In genomic region chr3:149197669-149198068, GRCh38 we compare ENCODE assay signal across 1 cellular context.
TF ChIP-seq lines count a peak whose summit lies in the region.

No MANE protein-coding gene starts in this region.

TF ChIP-seq in WTC11, 78 proteins besides CTCF, POLR2A, EP300 and RAD21 (continued from another document):
- peak; percentile 38; the same call in 1 of the 2 replicates for TF ChIP-seq ERG (CRISPR knock-in tag; IDR thresholded peaks at IDR 0.05)
- TF ChIP-seq NR3C1 (CRISPR knock-in tag; conservative IDR thresholded peaks at IDR 0.05; ENCODE audit: low read depth) = no peak
- TF ChIP-seq, protein P1, sequence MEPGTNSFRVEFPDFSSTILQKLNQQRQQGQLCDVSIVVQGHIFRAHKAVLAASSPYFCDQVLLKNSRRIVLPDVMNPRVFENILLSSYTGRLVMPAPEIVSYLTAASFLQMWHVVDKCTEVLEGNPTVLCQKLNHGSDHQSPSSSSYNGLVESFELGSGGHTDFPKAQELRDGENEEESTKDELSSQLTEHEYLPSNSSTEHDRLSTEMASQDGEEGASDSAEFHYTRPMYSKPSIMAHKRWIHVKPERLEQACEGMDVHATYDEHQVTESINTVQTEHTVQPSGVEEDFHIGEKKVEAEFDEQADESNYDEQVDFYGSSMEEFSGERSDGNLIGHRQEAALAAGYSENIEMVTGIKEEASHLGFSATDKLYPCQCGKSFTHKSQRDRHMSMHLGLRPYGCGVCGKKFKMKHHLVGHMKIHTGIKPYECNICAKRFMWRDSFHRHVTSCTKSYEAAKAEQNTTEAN (CRISPR knock-in tag; IDR thresholded peaks at IDR 0.05) = peak; percentile 55; the same call in 1 of the 2 replicates
- TF ChIP-seq SMAD4 (CRISPR knock-in tag; IDR thresholded peaks at IDR 0.05) = no peak
- no peak for TF ChIP-seq SOX15 (CRISPR knock-in tag; IDR thresholded peaks at IDR 0.05)
- TF ChIP-seq ATF1 (CRISPR knock-in tag; IDR thresholded peaks at IDR 0.05) = no peak
- no peak for TF ChIP-seq TEAD4 (CRISPR knock-in tag; IDR thresholded peaks at IDR 0.05)
- TF ChIP-seq FOXP1 (CRISPR knock-in tag; IDR thresholded peaks at IDR 0.05; ENCODE audit: borderline replicate concordance) = no peak
- TF ChIP-seq NFATC4 (CRISPR knock-in tag; IDR thresholded peaks at IDR 0.05) = no peak
- TF ChIP-seq, protein P2, sequence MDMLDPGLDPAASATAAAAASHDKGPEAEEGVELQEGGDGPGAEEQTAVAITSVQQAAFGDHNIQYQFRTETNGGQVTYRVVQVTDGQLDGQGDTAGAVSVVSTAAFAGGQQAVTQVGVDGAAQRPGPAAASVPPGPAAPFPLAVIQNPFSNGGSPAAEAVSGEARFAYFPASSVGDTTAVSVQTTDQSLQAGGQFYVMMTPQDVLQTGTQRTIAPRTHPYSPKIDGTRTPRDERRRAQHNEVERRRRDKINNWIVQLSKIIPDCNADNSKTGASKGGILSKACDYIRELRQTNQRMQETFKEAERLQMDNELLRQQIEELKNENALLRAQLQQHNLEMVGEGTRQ (CRISPR knock-in tag; IDR thresholded peaks at IDR 0.05) = no peak
- TF ChIP-seq, protein P3, sequence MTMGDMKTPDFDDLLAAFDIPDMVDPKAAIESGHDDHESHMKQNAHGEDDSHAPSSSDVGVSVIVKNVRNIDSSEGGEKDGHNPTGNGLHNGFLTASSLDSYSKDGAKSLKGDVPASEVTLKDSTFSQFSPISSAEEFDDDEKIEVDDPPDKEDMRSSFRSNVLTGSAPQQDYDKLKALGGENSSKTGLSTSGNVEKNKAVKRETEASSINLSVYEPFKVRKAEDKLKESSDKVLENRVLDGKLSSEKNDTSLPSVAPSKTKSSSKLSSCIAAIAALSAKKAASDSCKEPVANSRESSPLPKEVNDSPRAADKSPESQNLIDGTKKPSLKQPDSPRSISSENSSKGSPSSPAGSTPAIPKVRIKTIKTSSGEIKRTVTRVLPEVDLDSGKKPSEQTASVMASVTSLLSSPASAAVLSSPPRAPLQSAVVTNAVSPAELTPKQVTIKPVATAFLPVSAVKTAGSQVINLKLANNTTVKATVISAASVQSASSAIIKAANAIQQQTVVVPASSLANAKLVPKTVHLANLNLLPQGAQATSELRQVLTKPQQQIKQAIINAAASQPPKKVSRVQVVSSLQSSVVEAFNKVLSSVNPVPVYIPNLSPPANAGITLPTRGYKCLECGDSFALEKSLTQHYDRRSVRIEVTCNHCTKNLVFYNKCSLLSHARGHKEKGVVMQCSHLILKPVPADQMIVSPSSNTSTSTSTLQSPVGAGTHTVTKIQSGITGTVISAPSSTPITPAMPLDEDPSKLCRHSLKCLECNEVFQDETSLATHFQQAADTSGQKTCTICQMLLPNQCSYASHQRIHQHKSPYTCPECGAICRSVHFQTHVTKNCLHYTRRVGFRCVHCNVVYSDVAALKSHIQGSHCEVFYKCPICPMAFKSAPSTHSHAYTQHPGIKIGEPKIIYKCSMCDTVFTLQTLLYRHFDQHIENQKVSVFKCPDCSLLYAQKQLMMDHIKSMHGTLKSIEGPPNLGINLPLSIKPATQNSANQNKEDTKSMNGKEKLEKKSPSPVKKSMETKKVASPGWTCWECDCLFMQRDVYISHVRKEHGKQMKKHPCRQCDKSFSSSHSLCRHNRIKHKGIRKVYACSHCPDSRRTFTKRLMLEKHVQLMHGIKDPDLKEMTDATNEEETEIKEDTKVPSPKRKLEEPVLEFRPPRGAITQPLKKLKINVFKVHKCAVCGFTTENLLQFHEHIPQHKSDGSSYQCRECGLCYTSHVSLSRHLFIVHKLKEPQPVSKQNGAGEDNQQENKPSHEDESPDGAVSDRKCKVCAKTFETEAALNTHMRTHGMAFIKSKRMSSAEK (CRISPR knock-in tag; IDR thresholded peaks at IDR 0.05; ENCODE audit: borderline replicate concordance) = no peak
- TF ChIP-seq ZNF425 (CRISPR knock-in tag; conservative IDR thresholded peaks at IDR 0.05) = no peak; the same call in none of the 2 replicates
- TF ChIP-seq ATF2 (CRISPR knock-in tag; IDR thresholded peaks at IDR 0.05; ENCODE audit: borderline replicate concordance, low read depth) = no peak
- TF ChIP-seq TP53 (CRISPR knock-in tag; IDR thresholded peaks at IDR 0.05) = no peak
- TF ChIP-seq ZNF219 (CRISPR knock-in tag; IDR thresholded peaks at IDR 0.05; ENCODE audit: borderline replicate concordance) = no peak; the same call in 1 of the 2 replicates
- peak; percentile 90; the same call in 1 of the 2 replicates for TF ChIP-seq TEAD1 (CRISPR knock-in tag; IDR thresholded peaks at IDR 0.05)
- no peak for TF ChIP-seq ZNF512 (CRISPR knock-in tag; IDR thresholded peaks at IDR 0.05; ENCODE audit: borderline replicate concordance)
- no peak for TF ChIP-seq E2F5 (CRISPR knock-in tag; IDR thresholded peaks at IDR 0.05)
- no peak for TF ChIP-seq HMGA2 (CRISPR knock-in tag; IDR thresholded peaks at IDR 0.05)
- TF ChIP-seq ZNF281 (CRISPR knock-in tag; IDR thresholded peaks at IDR 0.05) = no peak
- TF ChIP-seq, protein P4, sequence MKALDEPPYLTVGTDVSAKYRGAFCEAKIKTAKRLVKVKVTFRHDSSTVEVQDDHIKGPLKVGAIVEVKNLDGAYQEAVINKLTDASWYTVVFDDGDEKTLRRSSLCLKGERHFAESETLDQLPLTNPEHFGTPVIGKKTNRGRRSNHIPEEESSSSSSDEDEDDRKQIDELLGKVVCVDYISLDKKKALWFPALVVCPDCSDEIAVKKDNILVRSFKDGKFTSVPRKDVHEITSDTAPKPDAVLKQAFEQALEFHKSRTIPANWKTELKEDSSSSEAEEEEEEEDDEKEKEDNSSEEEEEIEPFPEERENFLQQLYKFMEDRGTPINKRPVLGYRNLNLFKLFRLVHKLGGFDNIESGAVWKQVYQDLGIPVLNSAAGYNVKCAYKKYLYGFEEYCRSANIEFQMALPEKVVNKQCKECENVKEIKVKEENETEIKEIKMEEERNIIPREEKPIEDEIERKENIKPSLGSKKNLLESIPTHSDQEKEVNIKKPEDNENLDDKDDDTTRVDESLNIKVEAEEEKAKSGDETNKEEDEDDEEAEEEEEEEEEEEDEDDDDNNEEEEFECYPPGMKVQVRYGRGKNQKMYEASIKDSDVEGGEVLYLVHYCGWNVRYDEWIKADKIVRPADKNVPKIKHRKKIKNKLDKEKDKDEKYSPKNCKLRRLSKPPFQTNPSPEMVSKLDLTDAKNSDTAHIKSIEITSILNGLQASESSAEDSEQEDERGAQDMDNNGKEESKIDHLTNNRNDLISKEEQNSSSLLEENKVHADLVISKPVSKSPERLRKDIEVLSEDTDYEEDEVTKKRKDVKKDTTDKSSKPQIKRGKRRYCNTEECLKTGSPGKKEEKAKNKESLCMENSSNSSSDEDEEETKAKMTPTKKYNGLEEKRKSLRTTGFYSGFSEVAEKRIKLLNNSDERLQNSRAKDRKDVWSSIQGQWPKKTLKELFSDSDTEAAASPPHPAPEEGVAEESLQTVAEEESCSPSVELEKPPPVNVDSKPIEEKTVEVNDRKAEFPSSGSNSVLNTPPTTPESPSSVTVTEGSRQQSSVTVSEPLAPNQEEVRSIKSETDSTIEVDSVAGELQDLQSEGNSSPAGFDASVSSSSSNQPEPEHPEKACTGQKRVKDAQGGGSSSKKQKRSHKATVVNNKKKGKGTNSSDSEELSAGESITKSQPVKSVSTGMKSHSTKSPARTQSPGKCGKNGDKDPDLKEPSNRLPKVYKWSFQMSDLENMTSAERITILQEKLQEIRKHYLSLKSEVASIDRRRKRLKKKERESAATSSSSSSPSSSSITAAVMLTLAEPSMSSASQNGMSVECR (CRISPR knock-in tag; IDR thresholded peaks at IDR 0.05; ENCODE audit: borderline replicate concordance) = no peak
- no peak for TF ChIP-seq MXD4 (CRISPR knock-in tag; IDR thresholded peaks at IDR 0.05; ENCODE audit: borderline replicate concordance)
- TF ChIP-seq ZNF263 (CRISPR knock-in tag; IDR thresholded peaks at IDR 0.05; ENCODE audit: low read depth) = no peak
